ENCODE assay signal across 1 cellular context in the genomic region with DNA sequence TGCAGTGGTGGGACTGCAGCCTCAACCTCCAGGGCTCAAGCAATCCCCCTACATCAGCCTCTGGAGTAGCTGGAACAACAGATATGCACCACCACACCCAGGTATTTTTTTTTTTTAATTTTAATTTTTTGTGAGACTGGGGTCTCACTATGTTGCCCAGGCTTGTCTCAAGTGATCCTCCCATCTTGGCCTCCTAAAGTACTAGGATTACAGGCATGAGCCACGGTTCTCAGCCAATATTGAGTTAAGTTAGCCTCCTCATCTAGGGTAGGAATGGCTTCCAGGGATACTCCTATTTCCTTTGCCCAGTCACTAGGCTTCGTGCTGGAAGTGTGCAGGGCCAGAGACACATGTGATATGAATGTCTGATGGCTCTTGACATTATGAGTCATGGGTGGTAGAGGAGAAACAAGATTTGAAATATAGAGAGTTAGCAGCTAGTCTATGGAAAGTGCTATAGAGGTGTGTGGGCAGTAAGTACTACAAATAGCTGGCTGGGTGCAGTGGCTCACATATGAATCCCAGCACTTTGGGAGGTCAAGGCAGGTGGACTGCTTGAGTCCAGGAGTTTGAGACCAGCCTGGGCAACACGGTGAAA.
TF ChIP-seq lines count a peak whose summit lies in the region.

No MANE protein-coding gene starts in this region.

TF ChIP-seq in K562, 482 proteins besides CTCF, POLR2A, EP300 and RAD21:
- TF ChIP-seq, protein P1, sequence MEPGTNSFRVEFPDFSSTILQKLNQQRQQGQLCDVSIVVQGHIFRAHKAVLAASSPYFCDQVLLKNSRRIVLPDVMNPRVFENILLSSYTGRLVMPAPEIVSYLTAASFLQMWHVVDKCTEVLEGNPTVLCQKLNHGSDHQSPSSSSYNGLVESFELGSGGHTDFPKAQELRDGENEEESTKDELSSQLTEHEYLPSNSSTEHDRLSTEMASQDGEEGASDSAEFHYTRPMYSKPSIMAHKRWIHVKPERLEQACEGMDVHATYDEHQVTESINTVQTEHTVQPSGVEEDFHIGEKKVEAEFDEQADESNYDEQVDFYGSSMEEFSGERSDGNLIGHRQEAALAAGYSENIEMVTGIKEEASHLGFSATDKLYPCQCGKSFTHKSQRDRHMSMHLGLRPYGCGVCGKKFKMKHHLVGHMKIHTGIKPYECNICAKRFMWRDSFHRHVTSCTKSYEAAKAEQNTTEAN (CRISPR knock-in tag; IDR thresholded peaks at IDR 0.05): no peak
- TF ChIP-seq ZNF121 (CRISPR knock-in tag; conservative IDR thresholded peaks at IDR 0.05): peak; percentile 72
